Comparison of ENCODE assay signal across 19 cellular contexts in the genomic region with DNA sequence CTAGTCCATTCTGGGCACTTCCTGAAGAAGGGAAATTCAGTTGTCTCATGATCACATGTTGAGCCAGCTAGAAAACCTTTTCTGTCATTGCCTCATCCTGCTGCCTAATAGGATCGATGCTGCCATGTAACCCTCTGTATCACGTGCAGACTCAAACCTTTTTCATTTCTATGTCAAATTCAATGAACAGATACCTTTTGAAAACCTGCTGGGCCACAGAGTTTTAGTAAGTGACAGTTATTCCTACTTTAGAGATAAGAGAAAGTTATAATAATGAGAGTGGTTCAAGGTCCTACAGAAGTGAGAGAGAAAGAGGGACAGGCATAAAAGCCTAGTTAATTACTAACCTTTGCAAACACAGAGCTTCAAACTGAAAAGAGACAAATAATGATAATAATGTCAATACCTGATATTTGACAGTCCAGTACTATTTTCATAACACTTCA. TPM values are rescaled to one million over a fixed set of nuclear protein-coding genes. Genes with fewer than 3 reads are reported as not detected.
DNase-seq lines count a peak whose midpoint lies in the region; ATAC-seq and TF ChIP-seq lines count a peak whose summit lies in the region.
"Had no signal": no experiment of that assay in that cellular context is flagged by ENCODE, and none has a peak within 500 bp of the region (broad histone marks: within the 10 kb centered on the region; RNA-seq: fewer than 3 reads in every experiment).

No MANE protein-coding gene starts in this region.

- H4K20me1 ChIP-seq in osteoblast (ENCODE audit: insufficient read depth, low read length), result no peaks in the 10 kb centered on the region

- no peak overlapping the region for H3K4me3 ChIP-seq in muscle layer of duodenum (ENCODE audit: low read depth in 1 of 2, low read length in 2 of 2)
- no peak overlapping the region for H3K4me3 ChIP-seq in osteoblast (ENCODE audit: insufficient read depth, low read length)
- H3K4me3 ChIP-seq: SK-N-MC had no signal

- no peaks in the 10 kb centered on the region for H3K36me3 Mint-ChIP-seq in type B pancreatic cell
- H3K36me3 Mint-ChIP-seq: CD14-positive monocyte; naive thymus-derived CD8-positive, alpha-beta T cell had no signal

- peak overlapping the region; percentile 29 for H3K27ac ChIP-seq in epithelial cell of prostate
- H3K27ac ChIP-seq in muscle layer of duodenum (ENCODE audit: low read length), result peak overlapping the region; percentile 71
- no peak overlapping the region for H3K27ac ChIP-seq in RWPE1
- H3K27ac ChIP-seq in osteoblast (ENCODE audit: low read depth, low read length), result no peak overlapping the region
- H3K27ac ChIP-seq: SK-N-MC had no signal

- TF ChIP-seq CTCF in type B pancreatic cell (conservative IDR thresholded peaks at IDR 0.05) (no peak), RWPE1 (conservative IDR thresholded peaks at IDR 0.05; ENCODE audit: low read depth) (no peak), osteoblast (IDR thresholded peaks at IDR 0.05; ENCODE audit: extremely low read depth, low read depth, low read length) (no peak)

- no peaks in the 10 kb centered on the region for H3K27me3 Mint-ChIP-seq in type B pancreatic cell
- H3K27me3 Mint-ChIP-seq: activated CD4-positive, alpha-beta T cell treated with anti-CD3 and anti-CD28 coated beads, Interleukin-2, amount 10 ng/mL, durations not matched to agents 24 days and 14 days had no signal

- no peaks in the 10 kb centered on the region for H3K79me2 ChIP-seq in osteoblast (ENCODE audit: insufficient read depth, low read length)

- no peaks in the 10 kb centered on the region for H3K36me3 ChIP-seq in muscle layer of duodenum (ENCODE audit: control insufficient read depth in 1 of 2, insufficient read depth in 2 of 2, low read length in 2 of 2)
- no peaks in the 10 kb centered on the region for H3K36me3 ChIP-seq in osteoblast (ENCODE audit: insufficient read depth, low read length)

- no peak overlapping the region for H3K4me2 ChIP-seq in osteoblast (ENCODE audit: insufficient read depth, low read length)

- H2AFZ ChIP-seq in osteoblast (ENCODE audit: low read length), result no peak overlapping the region

- peaks cover 6% of the 10 kb centered on the region for H3K4me1 Mint-ChIP-seq in type B pancreatic cell (ENCODE audit: unreplicated experiment)
- H3K4me1 Mint-ChIP-seq: activated CD4-positive, alpha-beta T cell treated with anti-CD3 and anti-CD28 coated beads, Interleukin-2, amount 10 ng/mL, durations not matched to agents 24 days and 14 days; naive thymus-derived CD8-positive, alpha-beta T cell had no signal

- H3K27me3 ChIP-seq in muscle layer of duodenum (ENCODE audit: low read depth, low read length) (no peaks in the 10 kb centered on the region), osteoblast (ENCODE audit: insufficient read depth, low read length) (peaks cover 6% of the 10 kb centered on the region)

- H3K9me3 ChIP-seq in muscle layer of duodenum (ENCODE audit: control insufficient read depth in 1 of 2, low read length in 2 of 2), result no peaks in the 10 kb centered on the region
- H3K9me3 ChIP-seq in osteoblast (ENCODE audit: low read depth, low read length), result no peaks in the 10 kb centered on the region

- CTCF ChIA-PET in RWPE1 (lab: Yijun Ruan, JAX), result no interaction called here

- H3K9me3 Mint-ChIP-seq in type B pancreatic cell, result no peaks in the 10 kb centered on the region
- H3K9me3 Mint-ChIP-seq: activated CD4-positive, alpha-beta T cell treated with anti-CD3 and anti-CD28 coated beads, Interleukin-2, amount 10 ng/mL, durations not matched to agents 24 days and 14 days; CD14-positive monocyte; naive thymus-derived CD8-positive, alpha-beta T cell had no signal

- H3K4me1 ChIP-seq in muscle layer of duodenum (ENCODE audit: control insufficient read depth in 1 of 2, insufficient read depth in 2 of 2, low read length in 2 of 2), result peaks cover 0 to 24% of the 10 kb centered on the region in 2 donors
- H3K4me1 ChIP-seq in osteoblast (ENCODE audit: insufficient read depth, low read length), result no peaks in the 10 kb centered on the region

- peak overlapping the region; percentile 23 for H3K27ac Mint-ChIP-seq in type B pancreatic cell
- H3K27ac Mint-ChIP-seq: activated CD4-positive, alpha-beta T cell treated with anti-CD3 and anti-CD28 coated beads, Interleukin-2, amount 10 ng/mL, durations not matched to agents 24 days and 14 days; CD14-positive monocyte; naive thymus-derived CD8-positive, alpha-beta T cell had no signal

- H3K4me3 Mint-ChIP-seq in type B pancreatic cell, result peak overlapping the region; percentile 11
- H3K4me3 Mint-ChIP-seq: activated CD4-positive, alpha-beta T cell treated with anti-CD3 and anti-CD28 coated beads, Interleukin-2, amount 10 ng/mL, durations not matched to agents 24 days and 14 days; CD14-positive monocyte; naive thymus-derived CD8-positive, alpha-beta T cell had no signal

- peak; percentile 49 for DNase-seq in DMS53 (lab: John Stamatoyannopoulos, UW)
- DNase-seq in DMS53 treated with DMSO at 0.1 percent for 48 hours (lab: John Stamatoyannopoulos, UW; ENCODE audit: unreplicated experiment), result no peak
- no peak for DNase-seq in epithelial cell of prostate (ENCODE audit: low read depth, low spot score)
- no peak for DNase-seq in type B pancreatic cell (ENCODE audit: extremely low spot score, unreplicated experiment)
- no peak for DNase-seq in RWPE1 (ENCODE audit: low spot score)
- DNase-seq in osteoblast (ENCODE audit: insufficient read length, low spot score, missing footprints), result no peak
- DNase-seq: 8988T; activated CD4-positive, alpha-beta T cell treated with anti-CD3 and anti-CD28 coated beads, Interleukin-2, amount 10 ng/mL, durations not matched to agents 24 days and 14 days; activated naive CD4-positive, alpha-beta T cell treated with Interleukin-2 at 50 U/mL for 16 hours; DND-41; naive thymus-derived CD8-positive, alpha-beta T cell; NCI-H1694 treated with DMSO at 0.1 percent for 48 hours; NCI-H510A; stimulated activated CD4-positive, alpha-beta T cell treated with anti-CD3 and anti-CD28 coated beads, Interleukin-1b, Interleukin-23, amount 100 ng/mL, for 48 hours; substantia nigra had no signal

- POLR2A ChIA-PET in RWPE1 (lab: Yijun Ruan, JAX; ENCODE audit: low non-redundant PET), result no interaction called here

- no peak for ATAC-seq in HG02759 (IDR thresholded peaks at IDR 0.05; ENCODE audit: unreplicated experiment)
- ATAC-seq: naive thymus-derived CD8-positive, alpha-beta T cell had no signal

RNA-seq across cellular contexts. Expression of a gene that starts 46.0 kb away (rescaled TPM):
- total RNA-seq in type B pancreatic cell (ENCODE audit: low replicate concordance) (17.1 and 18.9 TPM in 2 replicates), osteoblast (4.1 and 5.8 TPM in 2 replicates)

Comparison
In these comparisons a context has a peak if more than half of its experiments do, and no peak if none do; other contexts are left out.
1. H3K27ac ChIP-seq: peak in epithelial cell of prostate (single experiment) and muscle layer of duodenum (single experiment); none in RWPE1 (single experiment) and osteoblast (single experiment).